In genomic region chr9:128323192-128323730, GRCh38 we compare ENCODE assay signal across 7 cellular contexts. TPM values are rescaled to one million over a fixed set of nuclear protein-coding genes. Genes with fewer than 3 reads are reported as not detected.
DNase-seq lines count a peak whose midpoint lies in the region; ATAC-seq and TF ChIP-seq lines count a peak whose summit lies in the region.

No MANE protein-coding gene starts in this region.

- H3K4me1 ChIP-seq in esophagus (ENCODE audit: control insufficient read depth in 2 of 2, insufficient read depth in 2 of 2, low read length in 1 of 2) (peaks cover 0 to 8% of the 10 kb centered on the region in 2 donors), prostate gland (replicated peaks) (peaks cover 10% of the 10 kb centered on the region)

- TF ChIP-seq POLR2A in prostate gland (IDR thresholded peaks at IDR 0.05): no peak

- no peak for ATAC-seq in HG03095 (IDR thresholded peaks at IDR 0.05; ENCODE audit: unreplicated experiment)

- H3K4me3 ChIP-seq in esophagus (ENCODE audit: low read depth in 1 of 2, low read length in 2 of 2): peak overlapping the region; percentile 93 to 99
- peak overlapping the region; percentile 70 to 86 for H3K4me3 ChIP-seq in prostate gland

- H3K27me3 ChIP-seq in esophagus (ENCODE audit: control insufficient read depth in 1 of 2, insufficient read depth in 2 of 2, low read length in 2 of 2): no peaks in the 10 kb centered on the region
- H3K27me3 ChIP-seq in prostate gland (replicated peaks; ENCODE audit: insufficient read depth): no peaks in the 10 kb centered on the region

- DNase-seq in GM20000 (ENCODE audit: low spot score) (peak; percentile 34), RWPE1 (ENCODE audit: low spot score) (no peak), prostate gland (ENCODE audit: low spot score) (no peak), NCI-H82 treated with DMSO at 0.1 percent for 48 hours (lab: John Stamatoyannopoulos, UW; ENCODE audit: unreplicated experiment) (no peak), SW 1271 (lab: John Stamatoyannopoulos, UW) (no peak)

- H3K27ac ChIP-seq in RWPE1 (peak overlapping the region; percentile 93), esophagus (ENCODE audit: low read depth in 2 of 2, low read length in 1 of 2) (peak overlapping the region; percentile 95 to 100), prostate gland (peak overlapping the region; percentile 81 to 92)

- intact Hi-C loops in prostate gland (cut with DNase I): no loop called here

- CTCF ChIA-PET in RWPE1 (lab: Yijun Ruan, JAX): interaction anchor here (1.4 kb wide), 1 partner anchor 18 kb away, joined by 9 read pairs; no protein-coding TSS in a partner anchor

- H3K9me3 ChIP-seq in esophagus (ENCODE audit: control insufficient read depth in 2 of 2, insufficient read depth in 1 of 2, low read depth in 1 of 2, low read length in 1 of 2): no peaks in the 10 kb centered on the region
- no peaks in the 10 kb centered on the region for H3K9me3 ChIP-seq in prostate gland

- TF ChIP-seq CTCF in GM20000 (IDR thresholded peaks at IDR 0.05; ENCODE audit: extremely low read depth, missing control alignments) (no peak), RWPE1 (conservative IDR thresholded peaks at IDR 0.05; ENCODE audit: low read depth) (no peak), prostate gland (IDR thresholded peaks at IDR 0.05) (no peak)

- H3K36me3 ChIP-seq in esophagus (ENCODE audit: control insufficient read depth in 2 of 2, insufficient read depth in 2 of 2, low read length in 1 of 2) (peaks cover 3 to 5% of the 10 kb centered on the region in 2 donors), prostate gland (peaks cover 0 to 5% of the 10 kb centered on the region in 2 donors)

- POLR2A ChIA-PET in RWPE1 (lab: Yijun Ruan, JAX; ENCODE audit: low non-redundant PET): no interaction called here

- 20 to 22% methylated on average over 16 of the region's 16 CpGs for WGBS in esophagus, 2 donors
- WGBS in prostate gland: 24% methylated on average over 16 of the region's 16 CpGs

RNA-seq across cellular contexts. Expression of gene COQ4, which starts 0.6 kb away (rescaled TPM):
- 10 to 100 TPM; 63.2 to 73.6 TPM for polyA plus RNA-seq in esophagus
- 10 to 100 TPM; 57.5 to 89.6 TPM for total RNA-seq in prostate gland

RNA-seq across cellular contexts. Expression of gene TRUB2, which starts 1.0 kb away (rescaled TPM):
- polyA plus RNA-seq in esophagus: 10 to 100 TPM; 12.5 to 18.8 TPM
- 10 to 100 TPM; 14.6 to 27.2 TPM for total RNA-seq in prostate gland

RNA-seq across cellular contexts. Expression of gene SLC27A4, which starts 17.1 kb away (rescaled TPM):
- polyA plus RNA-seq in esophagus: 10 to 100 TPM; 65.2 to 69.2 TPM
- total RNA-seq in prostate gland: 10 to 100 TPM; 19.2 to 21.5 TPM

RNA-seq across cellular contexts. Expression of gene SWI5, which starts 47.2 kb away (rescaled TPM):
- polyA plus RNA-seq in esophagus: 10 to 100 TPM; 16.9 to 32.7 TPM
- total RNA-seq in prostate gland: 10 to 100 TPM; 34.8 to 38.5 TPM

RNA-seq across cellular contexts. Expression of gene GOLGA2, which starts 47.5 kb away (rescaled TPM):
- polyA plus RNA-seq in esophagus: 100 to 1,000 TPM in 1 of 2 donors, 10 to 100 TPM in 1; 63.3 to 114 TPM
- 100 to 1,000 TPM in 1 of 2 donors, 10 to 100 TPM in 1; 92.1 to 147 TPM for total RNA-seq in prostate gland
